ENCODE assay signal across 18 cellular contexts in the genomic region with DNA sequence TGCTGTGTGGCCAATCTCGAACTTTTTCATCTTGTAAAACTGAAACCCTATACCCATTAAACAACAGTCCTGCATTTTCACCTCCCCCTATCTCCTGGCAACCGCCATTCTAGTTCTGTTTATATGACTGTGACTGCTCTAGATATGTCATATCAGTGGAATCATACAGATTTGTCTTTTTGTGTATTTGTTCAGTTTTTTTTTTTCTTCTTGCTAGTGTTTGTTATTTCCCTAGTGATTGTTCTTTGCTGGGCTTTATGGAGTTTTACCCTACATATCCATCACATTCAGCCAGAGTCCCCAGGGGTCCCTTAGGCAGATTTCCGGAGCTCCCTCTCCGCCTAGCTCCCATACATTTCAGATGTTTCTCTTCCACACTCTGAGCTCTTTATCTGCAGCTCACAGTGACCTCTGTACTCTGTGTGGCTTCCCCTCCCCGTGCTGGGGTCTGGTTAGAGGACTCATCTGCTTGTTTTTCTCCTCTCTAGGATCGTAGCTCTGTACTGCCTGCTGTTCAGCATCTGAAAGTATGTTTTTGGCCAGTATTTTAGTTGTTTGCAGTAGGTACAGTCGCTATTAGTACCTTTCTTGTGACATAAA. TPM values are rescaled to one million over a fixed set of nuclear protein-coding genes. Genes with fewer than 3 reads are reported as not detected.
DNase-seq lines count a peak whose midpoint lies in the region; ATAC-seq, FAIRE-seq and TF ChIP-seq lines count a peak whose summit lies in the region.
"Had no signal": no experiment of that assay in that cellular context is flagged by ENCODE, and none has a peak within 500 bp of the region (broad histone marks: within the 10 kb centered on the region; RNA-seq: fewer than 3 reads in every experiment).

No MANE protein-coding gene starts in this region.

- intact Hi-C loops in A673 (cut with micrococcal nuclease; ENCODE audit: unreplicated experiment) (no loop called here), HepG2 (cut with micrococcal nuclease; ENCODE audit: unreplicated experiment) (no loop called here), heart left ventricle (cut with DNase I) (no loop called here)

- H2AFZ ChIP-seq in HepG2 (ENCODE audit: low read length), result peak overlapping the region; percentile 37

- H3K27me3 ChIP-seq in A673 (replicated peaks; ENCODE audit: insufficient read depth, low read depth, low read length, poor library complexity) (no peaks in the 10 kb centered on the region), HepG2 (ENCODE audit: control insufficient read depth in 1 of 2, insufficient read depth in 2 of 2, low read length in 2 of 2) (no peaks in the 10 kb centered on the region), heart left ventricle (peaks cover 0 to 23% (median 0%) of the 10 kb centered on the region in 9 donors)

- no peaks in the 10 kb centered on the region for H3K79me2 ChIP-seq in HepG2 (ENCODE audit: insufficient read depth, low read length)

- no peak for TF ChIP-seq RAD21 in HepG2 (CRISPR knock-in tag; IDR thresholded peaks at IDR 0.05)

- H3K27ac ChIP-seq in A673 (ENCODE audit: low read depth, low read length, poor library complexity, severe bottlenecking), result peak overlapping the region; percentile 54
- H3K27ac ChIP-seq in VCaP, result peak overlapping the region; percentile 81
- H3K27ac ChIP-seq in HepG2 (ENCODE audit: extremely low read length, insufficient read depth, low read length), result peak overlapping the region; percentile 90
- no peak overlapping the region for H3K27ac ChIP-seq in heart left ventricle
- H3K27ac ChIP-seq: RWPE1 had no signal

- DNase-seq in A673 (ENCODE audit: low spot score) (peak; percentile 81), LoVo (ENCODE audit: low spot score) (peak; percentile 12), HepG2 (ENCODE audit: low spot score) (peak; percentile 87), GM20000 (ENCODE audit: low spot score) (no peak), heart left ventricle (no peak)
- DNase-seq: activated CD8-positive, alpha-beta memory T cell treated with anti-CD3 and anti-CD28 coated beads, Interleukin-2, amount 50 U/mL, for 4 hours; kidney; NCI-H345 had no signal

- H3K9me3 ChIP-seq in A673 (ENCODE audit: low read depth, low read length, poor library complexity, severe bottlenecking) (no peaks in the 10 kb centered on the region), HepG2 (ENCODE audit: low read length) (no peaks in the 10 kb centered on the region), heart left ventricle (no peaks in the 10 kb centered on the region)

- CTCF ChIA-PET in A673 (lab: Charles Lee) (no interaction called here), HepG2 (lab: Yijun Ruan, JAX; ENCODE audit: low intra/inter-chr PET ratio, low total read pairs) (no interaction called here)

- TF ChIP-seq EP300 in HepG2 (IDR thresholded peaks at IDR 0.05; ENCODE audit: low read depth in 2 of 2, low read length in 2 of 2), result peak in 1 of 2 experiments; percentile 49; a peak in 1 of 4 replicates
- TF ChIP-seq EP300 in HepG2 (CRISPR knock-in tag; IDR thresholded peaks at IDR 0.05; ENCODE audit: borderline replicate concordance), result no peak

- TF ChIP-seq CTCF in A673 (conservative IDR thresholded peaks at IDR 0.05; ENCODE audit: low read depth, low read length) (no peak), VCaP (conservative IDR thresholded peaks at IDR 0.05) (no peak), HepG2 (CRISPR knock-in tag; IDR thresholded peaks at IDR 0.05) (no peak), GM20000 (IDR thresholded peaks at IDR 0.05; ENCODE audit: extremely low read depth, missing control alignments) (no peak), heart left ventricle (IDR thresholded peaks at IDR 0.05) (no peak)

- under 1% methylated on average over 7 of the region's 7 CpGs for WGBS in HepG2 (ENCODE audit: low lambda C conversion rate)
- 28 to 29% (median 28%) methylated on average over 7 of the region's 7 CpGs for WGBS in heart left ventricle, 4 donors

- peak overlapping the region; percentile 13 for H3K4me3 ChIP-seq in A673 (ENCODE audit: low read depth, low read length, poor library complexity, severe bottlenecking)
- H3K4me3 ChIP-seq in HepG2 (replicated peaks in 1 of 3; ENCODE audit: insufficient read depth in 1 of 3, low read depth in 2 of 3, low read length in 3 of 3), result peak overlapping the region; percentile 65 to 72 (median 67)
- H3K4me3 ChIP-seq in heart left ventricle, result no peak overlapping the region

- ATAC-seq in HepG2, result peak; percentile 95
- ATAC-seq in GM21515 (IDR thresholded peaks at IDR 0.05; ENCODE audit: unreplicated experiment), result no peak
- ATAC-seq in GM18517 (IDR thresholded peaks at IDR 0.05; ENCODE audit: unreplicated experiment), result no peak
- no peak for ATAC-seq in heart left ventricle
- ATAC-seq: activated naive CD4-positive, alpha-beta T cell treated with anti-CD3 and anti-CD28 coated beads, Interleukin-2, amount 50 U/mL, for 72 hours; HCT116; natural killer cell treated with Interleukin-12 subunit alpha and Interleukin-12 subunit beta and Interleukin-15 and Interleukin-18, amount 100 ng/mL, for 72 hours had no signal

- BruUV-seq in A673 (replicated peaks; lab: Mats Ljungman, UMichigan), result no TSS peak
- TSS peak; percentile 63 for BruUV-seq in HepG2 (replicated peaks; lab: Mats Ljungman, UMichigan)

- no peaks in the 10 kb centered on the region for H4K20me1 ChIP-seq in HepG2 (ENCODE audit: insufficient read depth, low read length)

- H3K4me2 ChIP-seq in HepG2 (ENCODE audit: low read depth, low read length), result peak overlapping the region; percentile 88

- peak overlapping the region; percentile 73 for H3K9ac ChIP-seq in HepG2 (ENCODE audit: insufficient read depth, low read depth, low read length)

- H3K36me3 ChIP-seq in A673 (ENCODE audit: insufficient read depth, low read length, poor library complexity, severe bottlenecking) (no peaks in the 10 kb centered on the region), HepG2 (replicated peaks in 1 of 2; ENCODE audit: control insufficient read depth in 1 of 2, insufficient read depth in 2 of 2, low read length in 2 of 2) (no peaks in the 10 kb centered on the region), heart left ventricle (no peaks in the 10 kb centered on the region)

- POLR2A ChIA-PET in A673 (lab: Charles Lee; ENCODE audit: low non-redundant PET) (interaction anchor here (0.7 kb wide), 1 partner anchor 1788 kb away, joined by 8 read pairs; no protein-coding TSS in a partner anchor), HepG2 (lab: Yijun Ruan, JAX) (interaction anchor here (0.7 to 2.2 kb wide), 9 partner anchors 9 to 626 kb away, joined by 3 to 18 read pairs (median 3); a partner anchor contains a TSS)

- FAIRE-seq in HepG2 (lab: Jason Lieb, UNC), result peak; percentile 98
- FAIRE-seq: colon, kidney, TTC549 had no signal

- H3K4me1 ChIP-seq in A673 (ENCODE audit: insufficient read depth, low read length, poor library complexity, severe bottlenecking) (peaks cover 37% of the 10 kb centered on the region), HepG2 (ENCODE audit: insufficient read depth, low read length) (peaks cover 39% of the 10 kb centered on the region), heart left ventricle (peaks cover 0 to 5% (median 0%) of the 10 kb centered on the region in 12 donors)

- TF ChIP-seq POLR2A in HepG2 (IDR thresholded peaks at IDR 0.05; ENCODE audit: insufficient read depth in 1 of 2, low read depth in 2 of 2, low read length in 2 of 2), result peak; percentile 55 to 71
- TF ChIP-seq POLR2A in heart left ventricle (IDR thresholded peaks at IDR 0.05), result no peak

- in situ Hi-C loops in HepG2 (cut with HindIII; ENCODE audit: extremely low pct_ligation_motif_present, low pct_unique_long_range_greater_than_20kb), result no loop called here

RNA-seq across cellular contexts. Expression of a gene that starts 25.1 kb away (rescaled TPM):
- not detected in 2 replicates for total RNA-seq in A673 (2021)
- not detected in 2 replicates for total RNA-seq in HepG2 (2016; rRNA removed; fragmentation: Illumina TruSeq; extraction: Trizol)
- total RNA-seq in HepG2 (2016; cell fraction: cytosol; rRNA removed; fragmentation: Illumina TruSeq; extraction: Trizol; ENCODE audit: low read depth), result not detected in 2 replicates
- not detected in 2 replicates for total RNA-seq in HepG2 (2016; cell fraction: insoluble cytoplasmic fraction; rRNA removed; fragmentation: Illumina TruSeq; extraction: Trizol)
- total RNA-seq in HepG2 (2016; cell fraction: membrane; rRNA removed; fragmentation: Illumina TruSeq; extraction: Trizol), result not detected in 2 replicates
- total RNA-seq in HepG2 (2016; cell fraction: nucleus; rRNA removed; fragmentation: Illumina TruSeq; extraction: Trizol), result not detected in 2 replicates
- polyA plus RNA-seq in HepG2 (2011; rRNA removed), result not detected in 2 replicates
- polyA plus RNA-seq in HepG2 (2011; cell fraction: cytosol; rRNA removed), result not detected in 2 replicates
- polyA plus RNA-seq in HepG2 (2011; cell fraction: nucleus; rRNA removed), result not detected in 2 replicates
- not detected in 2 replicates for polyA plus RNA-seq in HepG2 (2012)
- not detected in 2 replicates for polyA plus RNA-seq in HepG2 (2016; cell fraction: cytosol; fragmentation: Illumina TruSeq; extraction: Trizol; ENCODE audit: low read depth)
- polyA plus RNA-seq in HepG2 (2016; cell fraction: insoluble cytoplasmic fraction; fragmentation: Illumina TruSeq; extraction: Trizol; ENCODE audit: low read depth), result not detected in 2 replicates
- polyA plus RNA-seq in HepG2 (2016; cell fraction: membrane; fragmentation: Illumina TruSeq; extraction: Trizol; ENCODE audit: low read depth), result not detected in 2 replicates
- polyA plus RNA-seq in HepG2 (2016; cell fraction: nucleus; fragmentation: Illumina TruSeq; extraction: Trizol; ENCODE audit: insufficient read depth, low read depth), result not detected in 2 replicates
- polyA minus RNA-seq in HepG2 (2011; rRNA and poly(A)+ RNA removed; ENCODE audit: low replicate concordance), result not detected in 2 replicates
- not detected in 2 replicates for polyA minus RNA-seq in HepG2 (2011; cell fraction: cytosol; rRNA and poly(A)+ RNA removed)
- not detected in 2 replicates for polyA minus RNA-seq in HepG2 (2011; cell fraction: nucleus; rRNA and poly(A)+ RNA removed)
- not detected for total RNA-seq in heart left ventricle
- polyA plus RNA-seq in heart left ventricle, result not detected
- total RNA-seq: activated naive CD4-positive, alpha-beta T cell treated with anti-CD3 and anti-CD28 coated beads, Interleukin-2, amount 50 U/mL, for 72 hours; kidney; natural killer cell treated with Interleukin-12 subunit alpha and Interleukin-12 subunit beta and Interleukin-15 and Interleukin-18, amount 100 ng/mL, for 72 hours; urinary bladder had no signal

Comparison
In these comparisons a context has a peak if more than half of its experiments do, and no peak if none do; other contexts are left out.
1. DNase-seq: peak in A673 (single experiment), LoVo (single experiment) and HepG2 (single experiment); none in GM20000 (single experiment) and heart left ventricle (0 of 5).
2. H3K27ac ChIP-seq: peak in A673 (single experiment), VCaP (single experiment) and HepG2 (single experiment); none in heart left ventricle (0 of 12).
3. H3K4me3 ChIP-seq: peak in A673 (single experiment) and HepG2 (3 of 3); none in heart left ventricle (0 of 12).
4. POLR2A ChIP-seq: peak in HepG2 (2 of 2); none in heart left ventricle (0 of 2).